2 cellular contexts compared by ENCODE assay signal in genomic region chr16:73015612-73016487, GRCh38.
TF ChIP-seq lines count a peak whose summit lies in the region.

No MANE protein-coding gene starts in this region.

TF ChIP-seq in HEK293, 187 proteins besides CTCF, POLR2A, EP300 and RAD21 (continued from another document):
- TF ChIP-seq, protein P1, sequence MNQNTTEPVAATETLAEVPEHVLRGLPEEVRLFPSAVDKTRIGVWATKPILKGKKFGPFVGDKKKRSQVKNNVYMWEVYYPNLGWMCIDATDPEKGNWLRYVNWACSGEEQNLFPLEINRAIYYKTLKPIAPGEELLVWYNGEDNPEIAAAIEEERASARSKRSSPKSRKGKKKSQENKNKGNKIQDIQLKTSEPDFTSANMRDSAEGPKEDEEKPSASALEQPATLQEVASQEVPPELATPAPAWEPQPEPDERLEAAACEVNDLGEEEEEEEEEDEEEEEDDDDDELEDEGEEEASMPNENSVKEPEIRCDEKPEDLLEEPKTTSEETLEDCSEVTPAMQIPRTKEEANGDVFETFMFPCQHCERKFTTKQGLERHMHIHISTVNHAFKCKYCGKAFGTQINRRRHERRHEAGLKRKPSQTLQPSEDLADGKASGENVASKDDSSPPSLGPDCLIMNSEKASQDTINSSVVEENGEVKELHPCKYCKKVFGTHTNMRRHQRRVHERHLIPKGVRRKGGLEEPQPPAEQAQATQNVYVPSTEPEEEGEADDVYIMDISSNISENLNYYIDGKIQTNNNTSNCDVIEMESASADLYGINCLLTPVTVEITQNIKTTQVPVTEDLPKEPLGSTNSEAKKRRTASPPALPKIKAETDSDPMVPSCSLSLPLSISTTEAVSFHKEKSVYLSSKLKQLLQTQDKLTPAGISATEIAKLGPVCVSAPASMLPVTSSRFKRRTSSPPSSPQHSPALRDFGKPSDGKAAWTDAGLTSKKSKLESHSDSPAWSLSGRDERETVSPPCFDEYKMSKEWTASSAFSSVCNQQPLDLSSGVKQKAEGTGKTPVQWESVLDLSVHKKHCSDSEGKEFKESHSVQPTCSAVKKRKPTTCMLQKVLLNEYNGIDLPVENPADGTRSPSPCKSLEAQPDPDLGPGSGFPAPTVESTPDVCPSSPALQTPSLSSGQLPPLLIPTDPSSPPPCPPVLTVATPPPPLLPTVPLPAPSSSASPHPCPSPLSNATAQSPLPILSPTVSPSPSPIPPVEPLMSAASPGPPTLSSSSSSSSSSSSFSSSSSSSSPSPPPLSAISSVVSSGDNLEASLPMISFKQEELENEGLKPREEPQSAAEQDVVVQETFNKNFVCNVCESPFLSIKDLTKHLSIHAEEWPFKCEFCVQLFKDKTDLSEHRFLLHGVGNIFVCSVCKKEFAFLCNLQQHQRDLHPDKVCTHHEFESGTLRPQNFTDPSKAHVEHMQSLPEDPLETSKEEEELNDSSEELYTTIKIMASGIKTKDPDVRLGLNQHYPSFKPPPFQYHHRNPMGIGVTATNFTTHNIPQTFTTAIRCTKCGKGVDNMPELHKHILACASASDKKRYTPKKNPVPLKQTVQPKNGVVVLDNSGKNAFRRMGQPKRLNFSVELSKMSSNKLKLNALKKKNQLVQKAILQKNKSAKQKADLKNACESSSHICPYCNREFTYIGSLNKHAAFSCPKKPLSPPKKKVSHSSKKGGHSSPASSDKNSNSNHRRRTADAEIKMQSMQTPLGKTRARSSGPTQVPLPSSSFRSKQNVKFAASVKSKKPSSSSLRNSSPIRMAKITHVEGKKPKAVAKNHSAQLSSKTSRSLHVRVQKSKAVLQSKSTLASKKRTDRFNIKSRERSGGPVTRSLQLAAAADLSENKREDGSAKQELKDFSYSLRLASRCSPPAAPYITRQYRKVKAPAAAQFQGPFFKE (tag by site-specific recombination; IDR thresholded peaks at IDR 0.05; ENCODE audit: borderline replicate concordance) = no peak
- no peak for TF ChIP-seq KLF9 (tag by site-specific recombination; IDR thresholded peaks at IDR 0.05; ENCODE audit: low read depth)
- no peak for TF ChIP-seq ZNF132 (tag by site-specific recombination; IDR thresholded peaks at IDR 0.05; ENCODE audit: borderline replicate concordance)
- TF ChIP-seq, protein P2, sequence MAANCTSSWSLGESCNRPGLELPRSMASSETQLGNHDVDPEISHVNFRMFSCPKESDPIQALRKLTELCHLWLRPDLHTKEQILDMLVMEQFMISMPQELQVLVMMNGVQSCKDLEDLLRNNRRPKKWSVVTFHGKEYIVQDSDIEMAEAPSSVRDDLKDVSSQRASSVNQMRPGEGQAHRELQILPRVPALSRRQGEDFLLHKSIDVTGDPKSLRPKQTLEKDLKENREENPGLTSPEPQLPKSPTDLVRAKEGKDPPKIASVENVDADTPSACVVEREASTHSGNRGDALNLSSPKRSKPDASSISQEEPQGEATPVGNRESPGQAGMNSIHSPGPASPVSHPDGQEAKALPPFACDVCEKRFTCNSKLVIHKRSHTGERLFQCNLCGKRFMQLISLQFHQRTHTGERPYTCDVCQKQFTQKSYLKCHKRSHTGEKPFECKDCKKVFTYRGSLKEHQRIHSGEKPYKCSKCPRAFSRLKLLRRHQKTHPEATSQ (tag by site-specific recombination; IDR thresholded peaks at IDR 0.05) = no peak
- TF ChIP-seq SCRT2 (tag by site-specific recombination; IDR thresholded peaks at IDR 0.05) = peak; percentile 77
- TF ChIP-seq SCRT1 (tag by site-specific recombination; IDR thresholded peaks at IDR 0.05; ENCODE audit: borderline replicate concordance) = peak; percentile 58; the same call in 1 of the 2 replicates
- no peak for TF ChIP-seq ZSCAN23 (tag by site-specific recombination; IDR thresholded peaks at IDR 0.05)
- TF ChIP-seq, protein P3, sequence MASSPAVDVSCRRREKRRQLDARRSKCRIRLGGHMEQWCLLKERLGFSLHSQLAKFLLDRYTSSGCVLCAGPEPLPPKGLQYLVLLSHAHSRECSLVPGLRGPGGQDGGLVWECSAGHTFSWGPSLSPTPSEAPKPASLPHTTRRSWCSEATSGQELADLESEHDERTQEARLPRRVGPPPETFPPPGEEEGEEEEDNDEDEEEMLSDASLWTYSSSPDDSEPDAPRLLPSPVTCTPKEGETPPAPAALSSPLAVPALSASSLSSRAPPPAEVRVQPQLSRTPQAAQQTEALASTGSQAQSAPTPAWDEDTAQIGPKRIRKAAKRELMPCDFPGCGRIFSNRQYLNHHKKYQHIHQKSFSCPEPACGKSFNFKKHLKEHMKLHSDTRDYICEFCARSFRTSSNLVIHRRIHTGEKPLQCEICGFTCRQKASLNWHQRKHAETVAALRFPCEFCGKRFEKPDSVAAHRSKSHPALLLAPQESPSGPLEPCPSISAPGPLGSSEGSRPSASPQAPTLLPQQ (tag by site-specific recombination; IDR thresholded peaks at IDR 0.05) = peak; percentile 49; the same call in 1 of the 2 replicates
- no peak for TF ChIP-seq ZNF768 (tag by site-specific recombination; IDR thresholded peaks at IDR 0.05)

TF ChIP-seq in HepG2, 621 proteins besides CTCF, POLR2A, EP300 and RAD21 (continued from another document and continues in another):
- TF ChIP-seq, protein P4, sequence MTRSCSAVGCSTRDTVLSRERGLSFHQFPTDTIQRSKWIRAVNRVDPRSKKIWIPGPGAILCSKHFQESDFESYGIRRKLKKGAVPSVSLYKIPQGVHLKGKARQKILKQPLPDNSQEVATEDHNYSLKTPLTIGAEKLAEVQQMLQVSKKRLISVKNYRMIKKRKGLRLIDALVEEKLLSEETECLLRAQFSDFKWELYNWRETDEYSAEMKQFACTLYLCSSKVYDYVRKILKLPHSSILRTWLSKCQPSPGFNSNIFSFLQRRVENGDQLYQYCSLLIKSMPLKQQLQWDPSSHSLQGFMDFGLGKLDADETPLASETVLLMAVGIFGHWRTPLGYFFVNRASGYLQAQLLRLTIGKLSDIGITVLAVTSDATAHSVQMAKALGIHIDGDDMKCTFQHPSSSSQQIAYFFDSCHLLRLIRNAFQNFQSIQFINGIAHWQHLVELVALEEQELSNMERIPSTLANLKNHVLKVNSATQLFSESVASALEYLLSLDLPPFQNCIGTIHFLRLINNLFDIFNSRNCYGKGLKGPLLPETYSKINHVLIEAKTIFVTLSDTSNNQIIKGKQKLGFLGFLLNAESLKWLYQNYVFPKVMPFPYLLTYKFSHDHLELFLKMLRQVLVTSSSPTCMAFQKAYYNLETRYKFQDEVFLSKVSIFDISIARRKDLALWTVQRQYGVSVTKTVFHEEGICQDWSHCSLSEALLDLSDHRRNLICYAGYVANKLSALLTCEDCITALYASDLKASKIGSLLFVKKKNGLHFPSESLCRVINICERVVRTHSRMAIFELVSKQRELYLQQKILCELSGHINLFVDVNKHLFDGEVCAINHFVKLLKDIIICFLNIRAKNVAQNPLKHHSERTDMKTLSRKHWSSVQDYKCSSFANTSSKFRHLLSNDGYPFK (CRISPR knock-in tag; IDR thresholded peaks at IDR 0.05; ENCODE audit: borderline replicate concordance) = 0 out of 2 replicates have a peak, but pooled peaks have one; percentile 51
- TF ChIP-seq ZNF772 (CRISPR knock-in tag; IDR thresholded peaks at IDR 0.05) = 0 out of 2 replicates have a peak, but pooled peaks have one; percentile 24
- TF ChIP-seq FOXA1 (IDR thresholded peaks at IDR 0.05) = no peak
- peak; percentile 28; the same call in 1 of the 2 replicates for TF ChIP-seq FOXA1 (CRISPR knock-in tag; IDR thresholded peaks at IDR 0.05)
- TF ChIP-seq ZNF616 (CRISPR knock-in tag; IDR thresholded peaks at IDR 0.05; ENCODE audit: low read depth) = no peak
- TF ChIP-seq FOXK1 (CRISPR knock-in tag; IDR thresholded peaks at IDR 0.05; ENCODE audit: borderline replicate concordance, low read depth) = peak; percentile 49; the same call in 1 of the 2 replicates
- 0 out of 2 replicates have a peak, but pooled peaks have one; percentile 81 for TF ChIP-seq ZNF550 (CRISPR knock-in tag; IDR thresholded peaks at IDR 0.05; ENCODE audit: borderline replicate concordance)
- peak; percentile 49; the same call in 1 of the 2 replicates for TF ChIP-seq ZNF775 (CRISPR knock-in tag; IDR thresholded peaks at IDR 0.05; ENCODE audit: borderline replicate concordance)
- no peak for TF ChIP-seq TERF1 (CRISPR knock-in tag; IDR thresholded peaks at IDR 0.05)
- peak; percentile 83; the same call in 1 of the 2 replicates for TF ChIP-seq HNRNPL (IDR thresholded peaks at IDR 0.05; ENCODE audit: low read depth, low read length)
- TF ChIP-seq ZMYM4 (CRISPR knock-in tag; IDR thresholded peaks at IDR 0.05) = no peak; the same call in 1 of the 2 replicates
- 0 out of 2 replicates have a peak, but pooled peaks have one; percentile 16 for TF ChIP-seq LCORL (IDR thresholded peaks at IDR 0.05)
- peak; percentile 13; the same call in 1 of the 2 replicates for TF ChIP-seq LCORL (CRISPR knock-in tag; IDR thresholded peaks at IDR 0.05)
- TF ChIP-seq ZNF350 (CRISPR knock-in tag; IDR thresholded peaks at IDR 0.05; ENCODE audit: borderline replicate concordance, low read depth) = peak; percentile 55; the same call in 1 of the 2 replicates
- peak; percentile 47; the same call in 1 of the 2 replicates for TF ChIP-seq KDM3A (CRISPR knock-in tag; IDR thresholded peaks at IDR 0.05; ENCODE audit: low read depth)
- TF ChIP-seq TCF7 (IDR thresholded peaks at IDR 0.05; ENCODE audit: low read depth) = peak; percentile 72
- TF ChIP-seq, protein P5, sequence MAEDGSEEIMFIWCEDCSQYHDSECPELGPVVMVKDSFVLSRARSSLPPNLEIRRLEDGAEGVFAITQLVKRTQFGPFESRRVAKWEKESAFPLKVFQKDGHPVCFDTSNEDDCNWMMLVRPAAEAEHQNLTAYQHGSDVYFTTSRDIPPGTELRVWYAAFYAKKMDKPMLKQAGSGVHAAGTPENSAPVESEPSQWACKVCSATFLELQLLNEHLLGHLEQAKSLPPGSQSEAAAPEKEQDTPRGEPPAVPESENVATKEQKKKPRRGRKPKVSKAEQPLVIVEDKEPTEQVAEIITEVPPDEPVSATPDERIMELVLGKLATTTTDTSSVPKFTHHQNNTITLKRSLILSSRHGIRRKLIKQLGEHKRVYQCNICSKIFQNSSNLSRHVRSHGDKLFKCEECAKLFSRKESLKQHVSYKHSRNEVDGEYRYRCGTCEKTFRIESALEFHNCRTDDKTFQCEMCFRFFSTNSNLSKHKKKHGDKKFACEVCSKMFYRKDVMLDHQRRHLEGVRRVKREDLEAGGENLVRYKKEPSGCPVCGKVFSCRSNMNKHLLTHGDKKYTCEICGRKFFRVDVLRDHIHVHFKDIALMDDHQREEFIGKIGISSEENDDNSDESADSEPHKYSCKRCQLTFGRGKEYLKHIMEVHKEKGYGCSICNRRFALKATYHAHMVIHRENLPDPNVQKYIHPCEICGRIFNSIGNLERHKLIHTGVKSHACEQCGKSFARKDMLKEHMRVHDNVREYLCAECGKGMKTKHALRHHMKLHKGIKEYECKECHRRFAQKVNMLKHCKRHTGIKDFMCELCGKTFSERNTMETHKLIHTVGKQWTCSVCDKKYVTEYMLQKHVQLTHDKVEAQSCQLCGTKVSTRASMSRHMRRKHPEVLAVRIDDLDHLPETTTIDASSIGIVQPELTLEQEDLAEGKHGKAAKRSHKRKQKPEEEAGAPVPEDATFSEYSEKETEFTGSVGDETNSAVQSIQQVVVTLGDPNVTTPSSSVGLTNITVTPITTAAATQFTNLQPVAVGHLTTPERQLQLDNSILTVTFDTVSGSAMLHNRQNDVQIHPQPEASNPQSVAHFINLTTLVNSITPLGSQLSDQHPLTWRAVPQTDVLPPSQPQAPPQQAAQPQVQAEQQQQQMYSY (CRISPR knock-in tag; IDR thresholded peaks at IDR 0.05) = no peak
- peak; percentile 62 for TF ChIP-seq RCOR2 (CRISPR knock-in tag; IDR thresholded peaks at IDR 0.05)
- TF ChIP-seq, protein P6, sequence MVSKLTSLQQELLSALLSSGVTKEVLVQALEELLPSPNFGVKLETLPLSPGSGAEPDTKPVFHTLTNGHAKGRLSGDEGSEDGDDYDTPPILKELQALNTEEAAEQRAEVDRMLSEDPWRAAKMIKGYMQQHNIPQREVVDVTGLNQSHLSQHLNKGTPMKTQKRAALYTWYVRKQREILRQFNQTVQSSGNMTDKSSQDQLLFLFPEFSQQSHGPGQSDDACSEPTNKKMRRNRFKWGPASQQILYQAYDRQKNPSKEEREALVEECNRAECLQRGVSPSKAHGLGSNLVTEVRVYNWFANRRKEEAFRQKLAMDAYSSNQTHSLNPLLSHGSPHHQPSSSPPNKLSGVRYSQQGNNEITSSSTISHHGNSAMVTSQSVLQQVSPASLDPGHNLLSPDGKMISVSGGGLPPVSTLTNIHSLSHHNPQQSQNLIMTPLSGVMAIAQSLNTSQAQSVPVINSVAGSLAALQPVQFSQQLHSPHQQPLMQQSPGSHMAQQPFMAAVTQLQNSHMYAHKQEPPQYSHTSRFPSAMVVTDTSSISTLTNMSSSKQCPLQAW (CRISPR knock-in tag; IDR thresholded peaks at IDR 0.05) = 0 out of 2 replicates have a peak, but pooled peaks have one; percentile 41
- TF ChIP-seq MXD3 (CRISPR knock-in tag; IDR thresholded peaks at IDR 0.05) = 0 out of 2 replicates have a peak, but pooled peaks have one; percentile 33
- no peak for TF ChIP-seq KLF11 (CRISPR knock-in tag; IDR thresholded peaks at IDR 0.05)
- 0 out of 2 replicates have a peak, but pooled peaks have one; percentile 18 for TF ChIP-seq ZMYM3 (CRISPR knock-in tag; IDR thresholded peaks at IDR 0.05)
